Comparison of ENCODE assay signal across 25 cellular contexts in genomic region chr12:105567061-105567460, GRCh38.
"Had no signal": no experiment of that assay in that cellular context is flagged by ENCODE, and none has a peak within 500 bp of the region (broad histone marks: within the 10 kb centered on the region; RNA-seq: fewer than 3 reads in every experiment).

No MANE protein-coding gene starts in this region.

- H3K9me3 ChIP-seq: adrenal gland, gastrocnemius medialis, lower lobe of right lung, testis had no signal

- H3K27me3 ChIP-seq: adrenal gland, cardiac muscle cell, gastrocnemius medialis, testis had no signal

- H3K4me1 ChIP-seq: adrenal gland, testis had no signal

- ATAC-seq: activated CD8-positive, alpha-beta T cell treated with anti-CD3 and anti-CD28 coated beads, Interleukin-2, amount 10 ng/mL, durations not matched to agents 7 days and 5 days; activated naive CD4-positive, alpha-beta T cell treated with anti-CD3 and anti-CD28 coated beads, Interleukin-2, amount 50 U/mL, for 72 hours; gastrocnemius medialis; lower lobe of right lung; naive thymus-derived CD4-positive, alpha-beta T cell; sciatic nerve; T-cell had no signal

- H3K4me3 ChIP-seq: adrenal gland, cardiac muscle cell, gastrocnemius medialis, lower lobe of right lung, smooth muscle cell, testis had no signal

- H3K27ac ChIP-seq: adrenal gland, cardiac muscle cell, gastrocnemius medialis, lower lobe of right lung, testis, WERI-Rb-1 had no signal

- H3K36me3 ChIP-seq: adrenal gland, cardiac muscle cell, gastrocnemius medialis, lower lobe of right lung, WERI-Rb-1 had no signal

- H3K4me2 ChIP-seq: smooth muscle cell had no signal

- DNase-seq: activated CD4-positive, alpha-beta T cell treated with anti-CD3 and anti-CD28 coated beads, Interleukin-2, amount 50 U/mL, for 1 hour; activated CD4-positive, CD25-positive, alpha-beta regulatory T cell treated with anti-CD3 and anti-CD28 coated beads, Interleukin-2, amount 50 U/mL, for 72 hours; activated CD8-positive, alpha-beta T cell treated with anti-CD3 and anti-CD28 coated beads, Interleukin-2, amount 10 ng/mL, durations not matched to agents 7 days and 5 days; activated gamma-delta T cell treated with Interleukin-2 at 50 U/mL for 16 hours; adrenal gland; cortex of kidney; gastrocnemius medialis; head of caudate nucleus; lower lobe of right lung; naive thymus-derived CD4-positive, alpha-beta T cell; occipital lobe; posterior cingulate gyrus; stimulated activated CD4-positive, alpha-beta T cell treated with anti-CD3 and anti-CD28 coated beads, Interleukin-2, amount 100 ng/mL, for 48 hours; stimulated activated CD8-positive, alpha-beta memory T cell treated with anti-CD3 and anti-CD28 coated beads, Interleukin-4, amount 100 ng/mL, for 48 hours; stimulated activated naive CD4-positive, alpha-beta T cell; T-cell; testis; WERI-Rb-1 had no signal

- FAIRE-seq: endometrium, islet of Langerhans, TTC549 had no signal
